ENCODE assay signal across 18 cellular contexts in the genomic region with DNA sequence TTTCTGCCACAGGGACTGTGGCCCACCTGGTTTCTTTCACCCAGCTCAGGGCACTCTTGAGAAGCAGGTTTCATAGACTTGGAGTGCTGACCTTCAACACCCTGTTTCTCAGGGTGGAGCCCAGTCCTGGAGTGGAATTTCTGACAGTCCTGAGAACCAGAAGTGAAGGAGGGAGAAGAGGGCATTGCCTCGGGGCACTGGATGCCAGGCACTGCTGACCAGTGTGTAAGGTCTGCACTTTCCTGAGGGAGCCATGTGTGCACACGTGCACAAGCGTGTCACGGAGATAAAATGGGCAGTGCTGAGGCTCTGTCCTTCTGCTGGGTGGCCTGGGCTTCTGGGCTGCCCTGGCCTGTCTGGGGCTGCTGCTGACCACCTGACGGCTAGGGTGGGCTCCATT.
DNase-seq lines count a peak whose midpoint lies in the region; ATAC-seq and TF ChIP-seq lines count a peak whose summit lies in the region.
"Had no signal": no experiment of that assay in that cellular context is flagged by ENCODE, and none has a peak within 500 bp of the region (broad histone marks: within the 10 kb centered on the region; RNA-seq: fewer than 3 reads in every experiment).

No MANE protein-coding gene starts in this region.

- no peak overlapping the region for H2BK5ac ChIP-seq in neuronal stem cell (ENCODE audit: low read length)

- H3K23ac ChIP-seq in neuronal stem cell (ENCODE audit: low read depth, low read length, poor library complexity) = no peak overlapping the region

- H3K4me1 ChIP-seq in GM23338 (ENCODE audit: insufficient read depth) (peaks cover 35% of the 10 kb centered on the region), NT2/D1 (ENCODE audit: insufficient read depth, insufficient read length) (peaks cover 32% of the 10 kb centered on the region), iPS-15b (ENCODE audit: control insufficient read depth, insufficient read depth, low read length) (peaks cover 24% of the 10 kb centered on the region), neuronal stem cell (ENCODE audit: control insufficient read depth in 2 of 2, insufficient read depth in 1 of 2, low read depth in 1 of 2, low read length in 2 of 2) (peaks cover 5 to 8% of the 10 kb centered on the region in 2 donors)

- H2BK120ac ChIP-seq in neuronal stem cell (ENCODE audit: low read depth, low read length) = no peak overlapping the region

- H3K9me3 Mint-ChIP-seq in GM23338 (no peaks in the 10 kb centered on the region; the same call in 2 of the 3 replicates), Calu3 (ENCODE audit: low read depth, unreplicated experiment) (no peaks in the 10 kb centered on the region)
- H3K9me3 Mint-ChIP-seq: CD8-positive, alpha-beta T cell had no signal

- CTCF ChIA-PET in Calu3 (lab: Charles Lee) = no interaction called here

- H3K27ac Mint-ChIP-seq in GM23338 (peak overlapping the region; percentile 47; the same call in 1 of the 2 replicates), Calu3 (ENCODE audit: unreplicated experiment) (no peak overlapping the region)
- H3K27ac Mint-ChIP-seq: B cell; CD8-positive, alpha-beta T cell had no signal

- H3K9ac ChIP-seq in NT2/D1 (ENCODE audit: insufficient read length, low read depth) (peak overlapping the region; percentile 70), iPS-15b (ENCODE audit: low read depth, low read length) (no peak overlapping the region), neuronal stem cell (ENCODE audit: low read depth, low read length, poor library complexity) (no peak overlapping the region)

- H3K9me2 ChIP-seq in GM23338 (ENCODE audit: insufficient read depth) = no peaks in the 10 kb centered on the region

- no peak overlapping the region for H3K18ac ChIP-seq in neuronal stem cell (ENCODE audit: low read length)

- no CpG with 5 or more reads among the region's 5 CpGs for WGBS in neuronal stem cell (ENCODE audit: extremely low coverage in 2 of 2, insufficient read length in 2 of 2, insufficient replicate concordance in 1 of 2), 2 donors

- H3K4me3 Mint-ChIP-seq in GM23338 = peak overlapping the region; percentile 37; the same call in 1 of the 3 replicates
- H3K4me3 Mint-ChIP-seq in Calu3 (ENCODE audit: low read depth, unreplicated experiment) = no peak overlapping the region
- H3K4me3 Mint-ChIP-seq: B cell; CD8-positive, alpha-beta T cell had no signal

- H3K27ac ChIP-seq in GM23338 (ENCODE audit: low read depth) (peak overlapping the region; percentile 59; the same call in 1 of the 2 replicates), neuronal stem cell (replicated peaks; ENCODE audit: low read length) (no peak overlapping the region)
- H3K27ac ChIP-seq: HL-60, SK-N-MC had no signal

- no TSS peak for BruUV-seq in Calu3 (replicated peaks; lab: Mats Ljungman, UMichigan)

- H3K9me3 ChIP-seq in NT2/D1 (ENCODE audit: insufficient read depth, low read length) (no peaks in the 10 kb centered on the region), iPS-15b (ENCODE audit: control insufficient read depth, insufficient read depth, low read length) (no peaks in the 10 kb centered on the region), neuronal stem cell (replicated peaks in 1 of 2; ENCODE audit: control insufficient read depth in 2 of 2, insufficient read depth in 1 of 2, low read depth in 1 of 2, low read length in 2 of 2) (no peaks in the 10 kb centered on the region)

- H2AK5ac ChIP-seq in neuronal stem cell (ENCODE audit: low read depth, low read length) = no peak overlapping the region

- H4K20me1 ChIP-seq in GM23338 (replicated peaks; ENCODE audit: insufficient read depth) = no peaks in the 10 kb centered on the region

- no peak overlapping the region for H4K91ac ChIP-seq in neuronal stem cell (ENCODE audit: low read depth, low read length, poor library complexity)

- H3F3A ChIP-seq in GM23338 (replicated peaks; ENCODE audit: low read depth) = peaks cover 11% of the 10 kb centered on the region

- no peak overlapping the region for H2BK15ac ChIP-seq in neuronal stem cell (ENCODE audit: low read length)

- no peak overlapping the region for H4K8ac ChIP-seq in neuronal stem cell (ENCODE audit: low read depth, low read length)

- no peaks in the 10 kb centered on the region for H3K79me1 ChIP-seq in neuronal stem cell (ENCODE audit: low read depth, low read length)

- H3K36me3 ChIP-seq in GM23338 (ENCODE audit: insufficient read depth) = no peaks in the 10 kb centered on the region
- H3K36me3 ChIP-seq in NT2/D1 (ENCODE audit: insufficient read depth, insufficient read length, low read length) = no peaks in the 10 kb centered on the region
- no peaks in the 10 kb centered on the region for H3K36me3 ChIP-seq in iPS-15b (ENCODE audit: control insufficient read depth, insufficient read depth, low read length)
- H3K36me3 ChIP-seq in neuronal stem cell (replicated peaks in 1 of 2; ENCODE audit: control insufficient read depth in 2 of 2, insufficient read depth in 2 of 2, low read length in 2 of 2) = no peaks in the 10 kb centered on the region

- H3K36me3 Mint-ChIP-seq in GM23338 (ENCODE audit: low read depth) = peaks cover 3% of the 10 kb centered on the region; the same call in 2 of the 3 replicates
- H3K36me3 Mint-ChIP-seq in Calu3 (ENCODE audit: insufficient read depth, unreplicated experiment) = no peaks in the 10 kb centered on the region
- H3K36me3 Mint-ChIP-seq: CD8-positive, alpha-beta T cell had no signal

- H3K4ac ChIP-seq in neuronal stem cell (ENCODE audit: low read length) = no peak overlapping the region

- H2BK12ac ChIP-seq in neuronal stem cell (ENCODE audit: low read length) = no peak overlapping the region

- H3K79me2 ChIP-seq in GM23338 (replicated peaks; ENCODE audit: insufficient read depth) = no peaks in the 10 kb centered on the region

- H3K14ac ChIP-seq in neuronal stem cell (ENCODE audit: low read length) = no peak overlapping the region

- intact Hi-C loops in Calu3 (cut with micrococcal nuclease; ENCODE audit: unreplicated experiment) = no loop called here

- peak overlapping the region; percentile 40 for H3K4me2 ChIP-seq in GM23338
- H3K4me2 ChIP-seq in neuronal stem cell (ENCODE audit: insufficient read depth, low read length, poor library complexity, severe bottlenecking) = no peak overlapping the region

- no peak for ATAC-seq in GM23338
- ATAC-seq: CD8-positive, alpha-beta T cell; GM12878; PC-3 had no signal

- H3K4me1 Mint-ChIP-seq in GM23338 = peaks cover 52% of the 10 kb centered on the region
- no peaks in the 10 kb centered on the region for H3K4me1 Mint-ChIP-seq in Calu3 (ENCODE audit: low read depth, unreplicated experiment)
- H3K4me1 Mint-ChIP-seq: B cell had no signal

- H3K27me3 Mint-ChIP-seq in GM23338 (ENCODE audit: insufficient read depth, low read depth, poor library complexity) (peaks cover 21% of the 10 kb centered on the region), Calu3 (ENCODE audit: unreplicated experiment) (peaks cover 77% of the 10 kb centered on the region)

- H2AFZ ChIP-seq in GM23338 (no peak overlapping the region), neuronal stem cell (ENCODE audit: low read length) (peak overlapping the region; percentile 79)

- DNase-seq in GM23338 (ENCODE audit: low spot score) = no peak
- no peak for DNase-seq in NT2/D1 (ENCODE audit: low read depth, low spot score)
- no peak for DNase-seq in neuronal stem cell (ENCODE audit: low spot score)
- no peak for DNase-seq in Calu3
- no peak for DNase-seq in NCI-H345 treated with DMSO at 0.1 percent for 48 hours (lab: John Stamatoyannopoulos, UW; ENCODE audit: unreplicated experiment)
- DNase-seq in DMS53 (lab: John Stamatoyannopoulos, UW) = no peak
- DNase-seq: CD8-positive, alpha-beta T cell; DND-41; NCI-H1417; NCI-H187 treated with DMSO at 0.1 percent for 48 hours; NCI-H446; NK-92 treated with Interleukin-12 subunit alpha and Interleukin-12 subunit beta, amount 100 ng/mL, for 24 hours; PC-3 had no signal

- TF ChIP-seq CTCF in GM23338 (conservative IDR thresholded peaks at IDR 0.05; ENCODE audit: low read depth in 2 of 2) = no peak
- TF ChIP-seq CTCF in Calu3 (IDR thresholded peaks at IDR 0.05; ENCODE audit: unreplicated experiment) = no peak

- H3K4me3 ChIP-seq in GM23338 (no peak overlapping the region), NT2/D1 (ENCODE audit: insufficient read length, low read depth) (no peak overlapping the region), iPS-15b (ENCODE audit: low read depth, low read length) (peak overlapping the region; percentile 3), neuronal stem cell (ENCODE audit: low read length in 2 of 2) (no peak overlapping the region)
- H3K4me3 ChIP-seq: GM12878, SK-N-MC had no signal

- H3K27me3 ChIP-seq in GM23338 (ENCODE audit: insufficient read depth) (no peaks in the 10 kb centered on the region), NT2/D1 (ENCODE audit: insufficient read depth, insufficient read length) (no peaks in the 10 kb centered on the region), iPS-15b (ENCODE audit: control insufficient read depth, insufficient read depth, low read length) (no peaks in the 10 kb centered on the region), neuronal stem cell (ENCODE audit: control insufficient read depth in 3 of 3, insufficient read depth in 3 of 3, low read depth in 1 of 3, low read length in 3 of 3) (peaks cover 0 to 16% (median 0%) of the 10 kb centered on the region in 3 experiments)

TF ChIP-seq in GM23338, 12 proteins besides CTCF, POLR2A, EP300 and RAD21:
- TF ChIP-seq ZNF331 (CRISPR knock-in tag; IDR thresholded peaks at IDR 0.05; ENCODE audit: low read depth) (no peak), NANOG (IDR thresholded peaks at IDR 0.05; ENCODE audit: borderline replicate concordance) (no peak), ZNF114 (CRISPR knock-in tag; IDR thresholded peaks at IDR 0.05) (no peak), STAT1 (IDR thresholded peaks at IDR 0.05; ENCODE audit: unreplicated experiment) (no peak), EZH2 (IDR thresholded peaks at IDR 0.05; ENCODE audit: low read depth, unreplicated experiment) (no peak), EZH2phosphoT487 (IDR thresholded peaks at IDR 0.05; ENCODE audit: unreplicated experiment) (no peak), JUNB (IDR thresholded peaks at IDR 0.05; ENCODE audit: unreplicated experiment) (no peak)
- TF ChIP-seq, protein P1, sequence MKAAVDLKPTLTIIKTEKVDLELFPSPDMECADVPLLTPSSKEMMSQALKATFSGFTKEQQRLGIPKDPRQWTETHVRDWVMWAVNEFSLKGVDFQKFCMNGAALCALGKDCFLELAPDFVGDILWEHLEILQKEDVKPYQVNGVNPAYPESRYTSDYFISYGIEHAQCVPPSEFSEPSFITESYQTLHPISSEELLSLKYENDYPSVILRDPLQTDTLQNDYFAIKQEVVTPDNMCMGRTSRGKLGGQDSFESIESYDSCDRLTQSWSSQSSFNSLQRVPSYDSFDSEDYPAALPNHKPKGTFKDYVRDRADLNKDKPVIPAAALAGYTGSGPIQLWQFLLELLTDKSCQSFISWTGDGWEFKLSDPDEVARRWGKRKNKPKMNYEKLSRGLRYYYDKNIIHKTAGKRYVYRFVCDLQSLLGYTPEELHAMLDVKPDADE (IDR thresholded peaks at IDR 0.05) = no peak
